Comparison of ENCODE assay signal across 8 cellular contexts in the genomic region with DNA sequence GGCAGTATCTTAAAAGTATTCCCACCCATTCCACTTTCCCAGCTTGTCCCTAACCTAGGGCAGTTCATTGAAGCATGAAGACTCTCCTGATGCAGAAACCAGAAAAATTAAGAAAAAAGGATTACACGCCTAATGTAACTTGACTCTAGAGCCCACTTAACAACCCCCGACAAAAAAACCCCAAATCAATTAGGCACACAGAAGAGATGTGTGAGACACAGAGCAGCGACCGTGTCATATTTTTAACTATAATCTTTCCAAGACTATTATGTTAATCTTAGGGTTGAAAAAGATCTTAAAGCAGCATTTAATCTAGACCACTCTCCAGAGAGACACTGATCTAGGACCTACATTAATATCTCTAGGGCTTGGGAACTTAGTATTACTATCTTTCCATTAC. TPM values are rescaled to one million over a fixed set of nuclear protein-coding genes. Genes with fewer than 3 reads are reported as not detected.
DNase-seq lines count a peak whose midpoint lies in the region; ATAC-seq, FAIRE-seq and TF ChIP-seq lines count a peak whose summit lies in the region.

No MANE protein-coding gene starts in this region.

- H3K9me3 Mint-ChIP-seq in endothelial cell (ENCODE audit: unreplicated experiment): no peaks in the 10 kb centered on the region

- ATAC-seq in pancreas: no peak
- no peak for ATAC-seq in HG03097 (IDR thresholded peaks at IDR 0.05; ENCODE audit: low FRiP score, unreplicated experiment)

- H3K9ac ChIP-seq in ES-I3 (ENCODE audit: low read depth, low read length): peak overlapping the region; percentile 100

- 0 to 1% methylated on average over 4 of the region's 4 CpGs for WGBS in pancreas, 2 donors

- peak overlapping the region; percentile 75 to 82 (median 78) for H3K4me3 ChIP-seq in pancreas

- intact Hi-C loops in pancreas (cut with DNase I): no loop called here

- H3K27me3 ChIP-seq in pancreas: no peaks in the 10 kb centered on the region

- H3K4me3 Mint-ChIP-seq in endothelial cell (ENCODE audit: unreplicated experiment): peak overlapping the region; percentile 99

- H3K4me1 ChIP-seq in ES-I3 (ENCODE audit: insufficient read depth, low read length) (peaks cover 26% of the 10 kb centered on the region; the same call in 1 of the 2 replicates), pancreas (peaks cover 13 to 31% (median 21%) of the 10 kb centered on the region in 3 donors)

- H3K27ac ChIP-seq in pancreas: peak overlapping the region in 3 of 4 donors; percentile 95 to 100 (median 99)

- H3K9me3 ChIP-seq in ES-I3 (ENCODE audit: control insufficient read depth, insufficient read depth, low read length) (no peaks in the 10 kb centered on the region), pancreas (no peaks in the 10 kb centered on the region)

- DNase-seq in NCI-H82 (lab: John Stamatoyannopoulos, UW) (peak; percentile 23), endothelial cell (ENCODE audit: low spot score) (no peak), pancreas (no peak), NCI-H774 (lab: John Stamatoyannopoulos, UW) (no peak), NCI-H526 (lab: John Stamatoyannopoulos, UW) (no peak), mucosa of gallbladder (ENCODE audit: low spot score) (no peak)

- H3K27me3 Mint-ChIP-seq in endothelial cell (ENCODE audit: unreplicated experiment): peaks cover 15% of the 10 kb centered on the region

- FAIRE-seq in pancreas (lab: Jason Lieb, UNC): no peak

- peaks cover 27% of the 10 kb centered on the region for H3K4me1 Mint-ChIP-seq in endothelial cell (ENCODE audit: unreplicated experiment)

- H3K36me3 ChIP-seq in ES-I3 (ENCODE audit: insufficient read depth, low read length) (peaks cover 7% of the 10 kb centered on the region; the same call in 1 of the 2 replicates), pancreas (no peaks in the 10 kb centered on the region)

- peak overlapping the region; percentile 100 for H3K27ac Mint-ChIP-seq in endothelial cell (ENCODE audit: unreplicated experiment)

- TF ChIP-seq CTCF in endothelial cell (IDR thresholded peaks at IDR 0.05; ENCODE audit: unreplicated experiment): no peak
- TF ChIP-seq CTCF in pancreas (IDR thresholded peaks at IDR 0.05): no peak

- peaks cover 10% of the 10 kb centered on the region for H3K36me3 Mint-ChIP-seq in endothelial cell (ENCODE audit: low read depth, unreplicated experiment)

RNA-seq across cellular contexts. Expression of a gene that starts 1.3 kb away (rescaled TPM):
- 110 TPM for total RNA-seq in endothelial cell (ENCODE audit: unreplicated experiment)
- 10 to 100 TPM; 31.5 to 58.8 (median 37.9) TPM for total RNA-seq in pancreas
- polyA plus RNA-seq in pancreas: 10 to 100 TPM; 31.1 to 43.5 TPM
- total RNA-seq in mucosa of gallbladder: 75.2 TPM
